ENCODE assay signal across 8 cellular contexts in the genomic region with DNA sequence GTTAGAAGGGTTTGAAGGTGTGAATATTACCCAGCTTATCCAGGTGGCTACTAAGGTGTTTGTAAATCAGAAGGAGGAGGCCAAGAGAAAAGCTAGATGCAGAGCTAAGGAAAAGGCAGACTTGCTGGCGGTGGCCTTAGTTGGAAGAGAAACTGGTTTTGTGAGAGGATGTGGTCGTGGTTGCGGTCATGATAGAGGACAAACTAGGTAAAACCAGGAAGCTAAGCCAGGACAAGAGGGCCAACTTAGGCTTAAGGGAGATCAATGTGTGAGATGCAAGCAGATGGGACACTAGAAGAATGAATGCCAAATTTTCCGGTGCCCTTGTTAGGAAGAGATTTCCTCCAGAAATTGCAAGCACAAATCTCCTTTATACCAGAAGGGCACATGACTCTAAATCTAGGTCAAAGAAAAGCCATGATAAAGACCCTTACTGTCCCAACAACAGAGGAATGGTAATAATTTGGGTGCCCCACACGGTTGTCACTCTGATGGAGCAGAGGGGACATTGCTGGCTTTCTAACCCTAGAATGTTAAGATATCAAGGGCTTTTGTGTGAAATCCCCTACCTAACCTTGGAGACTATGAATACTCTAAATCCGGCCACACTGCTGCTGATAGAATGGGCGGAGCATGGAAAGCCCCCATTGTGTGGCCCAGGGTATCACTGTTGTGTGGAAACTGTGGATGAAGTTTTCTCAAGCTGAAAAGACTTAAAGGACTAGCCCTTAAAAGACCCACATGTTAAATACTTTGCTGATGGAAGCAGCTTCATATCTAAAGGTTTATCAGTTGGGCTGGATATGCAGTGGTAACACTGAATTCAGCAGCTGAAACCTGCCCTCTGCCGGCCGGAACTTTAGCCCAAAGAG. TPM values are rescaled to one million over a fixed set of nuclear protein-coding genes. Genes with fewer than 3 reads are reported as not detected.
A peak's percentile ranks its signal among the peaks of the same experiment; 100 is the strongest.
DNase-seq lines count a peak whose midpoint lies in the region; ATAC-seq and TF ChIP-seq lines count a peak whose summit lies in the region.

No MANE protein-coding gene starts in this region.

- no peak overlapping the region for H3K4me3 Mint-ChIP-seq in activated CD8-positive, alpha-beta T cell treated with anti-CD3 and anti-CD28 coated beads for 36 hours
- peak overlapping the region; percentile 70 for H3K4me3 Mint-ChIP-seq in natural killer cell treated with Interleukin-12 subunit alpha and Interleukin-12 subunit beta and Interleukin-15 and Interleukin-18, amount 100 ng/mL, for 72 hours

- TF ChIP-seq CTCF in activated CD8-positive, alpha-beta T cell treated with anti-CD3 and anti-CD28 coated beads for 36 hours (IDR thresholded peaks at IDR 0.05) = no peak

- H3K27ac Mint-ChIP-seq in activated CD8-positive, alpha-beta T cell treated with anti-CD3 and anti-CD28 coated beads for 36 hours = no peak overlapping the region
- peak overlapping the region; percentile 46 to 52 for H3K27ac Mint-ChIP-seq in natural killer cell treated with Interleukin-12 subunit alpha and Interleukin-12 subunit beta and Interleukin-15 and Interleukin-18, amount 100 ng/mL, for 72 hours

- DNase-seq in activated gamma-delta T cell treated with Interleukin-2 at 50 U/mL for 16 hours = peak; percentile 36
- DNase-seq in activated gamma-delta T cell (lab: John Stamatoyannopoulos, UW) = no peak
- peak; percentile 48 for DNase-seq in M059J (ENCODE audit: low read depth)
- peak; percentile 67 for DNase-seq in activated CD8-positive, alpha-beta T cell treated with anti-CD3 and anti-CD28 coated beads for 36 hours
- DNase-seq in natural killer cell treated with Interleukin-12 subunit alpha and Interleukin-12 subunit beta and Interleukin-15 and Interleukin-18, amount 100 ng/mL, for 72 hours (ENCODE audit: low spot score) = peak; percentile 74
- DNase-seq in RKO (ENCODE audit: low spot score) = no peak
- DNase-seq in NCI-H446 treated with DMSO at 0.1 percent for 48 hours (lab: John Stamatoyannopoulos, UW) = no peak

- peak; percentile 65 for ATAC-seq in GM21717 (IDR thresholded peaks at IDR 0.05; ENCODE audit: unreplicated experiment)
- peak; percentile 60 for ATAC-seq in activated CD8-positive, alpha-beta T cell treated with anti-CD3 and anti-CD28 coated beads for 36 hours
- ATAC-seq in natural killer cell treated with Interleukin-12 subunit alpha and Interleukin-12 subunit beta and Interleukin-15 and Interleukin-18, amount 100 ng/mL, for 72 hours = peak; percentile 64 to 78

- peaks cover 15% of the 10 kb centered on the region for H3K9me3 Mint-ChIP-seq in activated CD8-positive, alpha-beta T cell treated with anti-CD3 and anti-CD28 coated beads for 36 hours
- peaks cover 9% of the 10 kb centered on the region for H3K9me3 Mint-ChIP-seq in natural killer cell treated with Interleukin-12 subunit alpha and Interleukin-12 subunit beta and Interleukin-15 and Interleukin-18, amount 100 ng/mL, for 72 hours

- CTCF ChIA-PET in activated CD8-positive, alpha-beta T cell treated with anti-CD3 and anti-CD28 coated beads for 36 hours (lab: Charles Lee) = interaction anchor here (1.3 to 2.9 kb wide), 4 partner anchors 11 to 149 kb away, joined by 3 to 28 read pairs (median 4); no protein-coding TSS in a partner anchor

- intact Hi-C loops in activated CD8-positive, alpha-beta T cell treated with anti-CD3 and anti-CD28 coated beads for 36 hours (cut with micrococcal nuclease) = no loop called here

- POLR2A ChIA-PET in activated CD8-positive, alpha-beta T cell treated with anti-CD3 and anti-CD28 coated beads for 36 hours (lab: Charles Lee) = no interaction called here

- H3K4me1 Mint-ChIP-seq in activated CD8-positive, alpha-beta T cell treated with anti-CD3 and anti-CD28 coated beads for 36 hours (ENCODE audit: low read depth) = peaks cover 21% of the 10 kb centered on the region
- peaks cover 32 to 47% of the 10 kb centered on the region in 2 donors for H3K4me1 Mint-ChIP-seq in natural killer cell treated with Interleukin-12 subunit alpha and Interleukin-12 subunit beta and Interleukin-15 and Interleukin-18, amount 100 ng/mL, for 72 hours (ENCODE audit: low read depth in 2 of 2)

- peaks cover 5% of the 10 kb centered on the region for H3K36me3 Mint-ChIP-seq in activated CD8-positive, alpha-beta T cell treated with anti-CD3 and anti-CD28 coated beads for 36 hours (ENCODE audit: low read depth)
- H3K36me3 Mint-ChIP-seq in natural killer cell treated with Interleukin-12 subunit alpha and Interleukin-12 subunit beta and Interleukin-15 and Interleukin-18, amount 100 ng/mL, for 72 hours = peaks cover 46% of the 10 kb centered on the region

- H3K27me3 Mint-ChIP-seq in activated CD8-positive, alpha-beta T cell treated with anti-CD3 and anti-CD28 coated beads for 36 hours = peaks cover 16% of the 10 kb centered on the region
- peaks cover 22 to 25% of the 10 kb centered on the region in 2 donors for H3K27me3 Mint-ChIP-seq in natural killer cell treated with Interleukin-12 subunit alpha and Interleukin-12 subunit beta and Interleukin-15 and Interleukin-18, amount 100 ng/mL, for 72 hours

RNA-seq across cellular contexts. Expression of gene IL22RA2, which starts 7.8 kb away (rescaled TPM):
- not detected in 2 replicates for total RNA-seq in M059J (2014; rRNA removed; shearing (Covaris generic))
- total RNA-seq in activated CD8-positive, alpha-beta T cell treated with anti-CD3 and anti-CD28 coated beads for 36 hours = not detected
- not detected for total RNA-seq in natural killer cell treated with Interleukin-12 subunit alpha and Interleukin-12 subunit beta and Interleukin-15 and Interleukin-18, amount 100 ng/mL, for 72 hours

RNA-seq across cellular contexts. Expression of gene IFNGR1, which starts 53.6 kb away (rescaled TPM):
- total RNA-seq in M059J (2014; rRNA removed; shearing (Covaris generic)) = 74.9 and 87.3 TPM in 2 replicates
- total RNA-seq in activated CD8-positive, alpha-beta T cell treated with anti-CD3 and anti-CD28 coated beads for 36 hours = 10 to 100 TPM; 25.6 to 26.8 TPM
- 10 to 100 TPM; 19.8 to 31.9 TPM for total RNA-seq in natural killer cell treated with Interleukin-12 subunit alpha and Interleukin-12 subunit beta and Interleukin-15 and Interleukin-18, amount 100 ng/mL, for 72 hours

Comparison
In these comparisons a context has a peak if more than half of its experiments do, and no peak if none do; other contexts are left out.
1. DNase-seq: peak in activated gamma-delta T cell treated with Interleukin-2 at 50 U/mL for 16 hours (single experiment), M059J (single experiment), activated CD8-positive, alpha-beta T cell treated with anti-CD3 and anti-CD28 coated beads for 36 hours (single experiment) and natural killer cell treated with Interleukin-12 subunit alpha and Interleukin-12 subunit beta and Interleukin-15 and Interleukin-18, amount 100 ng/mL, for 72 hours (single experiment); none in activated gamma-delta T cell (single experiment), RKO (single experiment) and NCI-H446 treated with DMSO at 0.1 percent for 48 hours (single experiment).
2. Peak in every context shown above with its lines, with median percentiles within 50 percentile points of each other: ATAC-seq.